ENCODE assay signal across 20 cellular contexts in genomic region chr1:60981357-60981756, GRCh38.
A peak's percentile ranks its signal among the peaks of the same experiment; 100 is the strongest.
DNase-seq lines count a peak whose midpoint lies in the region; ATAC-seq, FAIRE-seq and TF ChIP-seq lines count a peak whose summit lies in the region.
"Had no signal": no experiment of that assay in that cellular context is flagged by ENCODE, and none has a peak within 500 bp of the region (broad histone marks: within the 10 kb centered on the region; RNA-seq: fewer than 3 reads in every experiment).

No MANE protein-coding gene starts in this region.

- ATAC-seq in HepG2 (no peak), left lobe of liver (peak; percentile 89), thoracic aorta (ENCODE audit: insufficient number of reproducible peaks, low FRiP score, low read depth) (no peak), GM18868 (IDR thresholded peaks at IDR 0.05; ENCODE audit: unreplicated experiment) (no peak)
- ATAC-seq: A549; CD8-positive, alpha-beta T cell had no signal

- POLR2A ChIA-PET in HepG2 (lab: Yijun Ruan, JAX) = no interaction called here

- H3K27me3 ChIP-seq in liver (ENCODE audit: control insufficient read depth in 4 of 4, insufficient read depth in 4 of 4, low read length in 3 of 4) (no peaks in the 10 kb centered on the region), HepG2 (ENCODE audit: control insufficient read depth in 1 of 2, insufficient read depth in 2 of 2, low read length in 2 of 2) (peaks cover 0 to 11% of the 10 kb centered on the region in 2 experiments; a peak in 3 of 5 replicates), thoracic aorta (replicated peaks; ENCODE audit: insufficient read depth) (no peaks in the 10 kb centered on the region)
- H3K27me3 ChIP-seq: BLaER1 treated with 17β-estradiol and CSF1 and Interleukin-3, amounts not matched to agents 10 nM and 100 nM had no signal

- BruUV-seq in HepG2 (replicated peaks; lab: Mats Ljungman, UMichigan) = no TSS peak

- in situ Hi-C loops in HepG2 (cut with HindIII; ENCODE audit: extremely low pct_ligation_motif_present, low pct_unique_long_range_greater_than_20kb) = no loop called here

- FAIRE-seq in HepG2 (lab: Jason Lieb, UNC) = no peak
- FAIRE-seq: A549, D721Med, G401.6, GM12891 had no signal

- intact Hi-C loops in HepG2 (cut with micrococcal nuclease; ENCODE audit: unreplicated experiment) = loop anchor here (2.0 kb wide), 1 partner anchor 471 kb away; no protein-coding TSS in a partner anchor

- CTCF ChIA-PET in HepG2 (lab: Yijun Ruan, JAX; ENCODE audit: low intra/inter-chr PET ratio, low total read pairs) = no interaction called here

- H3K36me3 ChIP-seq in liver (ENCODE audit: control insufficient read depth in 4 of 4, insufficient read depth in 3 of 4, low read depth in 1 of 4, low read length in 3 of 4) (no peaks in the 10 kb centered on the region), HepG2 (replicated peaks in 1 of 2; ENCODE audit: control insufficient read depth in 1 of 2, insufficient read depth in 2 of 2, low read length in 2 of 2) (no peaks in the 10 kb centered on the region), thoracic aorta (no peaks in the 10 kb centered on the region)
- H3K36me3 ChIP-seq: BLaER1 treated with 17β-estradiol and CSF1 and Interleukin-3, amounts not matched to agents 10 nM and 100 nM had no signal

- DNase-seq in HepG2 (ENCODE audit: low spot score) (no peak), left lobe of liver (ENCODE audit: low spot score) (no peak), thoracic aorta (ENCODE audit: low spot score) (no peak), globus pallidus (ENCODE audit: low spot score) (no peak)
- DNase-seq: AML-193; Caco-2; Calu3; CD4-positive, alpha-beta T cell; CD8-positive, alpha-beta T cell; DMS79 treated with DMSO at 0.1 percent for 48 hours; GF-D8 had no signal

- H3K4me3 ChIP-seq in liver (ENCODE audit: low read depth in 1 of 3, low read length in 3 of 3) (no peak overlapping the region), HepG2 (replicated peaks in 1 of 3; ENCODE audit: insufficient read depth in 1 of 3, low read depth in 2 of 3, low read length in 3 of 3) (no peak overlapping the region), thoracic aorta (no peak overlapping the region)
- H3K4me3 ChIP-seq: A549; BLaER1 treated with 17β-estradiol and CSF1 and Interleukin-3, amounts not matched to agents 10 nM and 100 nM had no signal

- no peaks in the 10 kb centered on the region for H3K79me2 ChIP-seq in HepG2 (ENCODE audit: insufficient read depth, low read length)

- TF ChIP-seq POLR2A in HepG2 (IDR thresholded peaks at IDR 0.05; ENCODE audit: insufficient read depth in 1 of 2, low read depth in 2 of 2, low read length in 2 of 2) = no peak

- no peaks in the 10 kb centered on the region for H4K20me1 ChIP-seq in HepG2 (ENCODE audit: insufficient read depth, low read length)
- H4K20me1 ChIP-seq: BLaER1 treated with 17β-estradiol and CSF1 and Interleukin-3, amounts not matched to agents 10 nM and 100 nM had no signal

- H3K4me1 ChIP-seq in liver (ENCODE audit: control insufficient read depth in 4 of 4, insufficient read depth in 4 of 4, low read length in 3 of 4) = peaks cover 0 to 3% (median 0%) of the 10 kb centered on the region in 4 donors
- no peaks in the 10 kb centered on the region for H3K4me1 ChIP-seq in HepG2 (ENCODE audit: insufficient read depth, low read length)
- peaks cover 29 to 78% of the 10 kb centered on the region in 2 donors for H3K4me1 ChIP-seq in thoracic aorta (ENCODE audit: control insufficient read depth in 1 of 2, low read depth in 2 of 2)
- H3K4me1 ChIP-seq: A549; BLaER1 treated with 17β-estradiol and CSF1 and Interleukin-3, amounts not matched to agents 10 nM and 100 nM; Caco-2 had no signal

- H3K9ac ChIP-seq in liver (ENCODE audit: low read depth in 1 of 2, low read length in 2 of 2) (no peak overlapping the region), HepG2 (ENCODE audit: insufficient read depth, low read depth, low read length) (no peak overlapping the region)
- H3K9ac ChIP-seq: BLaER1 treated with 17β-estradiol and CSF1 and Interleukin-3, amounts not matched to agents 10 nM and 100 nM had no signal

- WGBS in liver = 69% methylated on average over 1 of the region's 1 CpG
- WGBS in HepG2 (ENCODE audit: low lambda C conversion rate) = 88% methylated on average over 1 of the region's 1 CpG

- TF ChIP-seq RAD21 in liver (IDR thresholded peaks at IDR 0.05) = no peak
- no peak for TF ChIP-seq RAD21 in HepG2 (CRISPR knock-in tag; IDR thresholded peaks at IDR 0.05)

- TF ChIP-seq EP300 in HepG2 (IDR thresholded peaks at IDR 0.05; ENCODE audit: low read depth in 2 of 2, low read length in 2 of 2) (no peak), HepG2 (CRISPR knock-in tag; IDR thresholded peaks at IDR 0.05; ENCODE audit: borderline replicate concordance) (no peak)

- no peak overlapping the region for H3K4me2 ChIP-seq in HepG2 (ENCODE audit: low read depth, low read length)
- H3K4me2 ChIP-seq: A549; BLaER1 treated with 17β-estradiol and CSF1 and Interleukin-3, amounts not matched to agents 10 nM and 100 nM had no signal

- no peak for TF ChIP-seq CTCF in liver (IDR thresholded peaks at IDR 0.05; ENCODE audit: low read depth, low read length, missing input control)
- TF ChIP-seq CTCF in HepG2 (CRISPR knock-in tag; IDR thresholded peaks at IDR 0.05) = no peak
- no peak for TF ChIP-seq CTCF in thoracic aorta (IDR thresholded peaks at IDR 0.05)

- H3K9me3 ChIP-seq in liver (ENCODE audit: control insufficient read depth in 4 of 4, low read length in 3 of 4) = no peaks in the 10 kb centered on the region
- no peaks in the 10 kb centered on the region for H3K9me3 ChIP-seq in HepG2 (ENCODE audit: low read length)
- no peaks in the 10 kb centered on the region for H3K9me3 ChIP-seq in thoracic aorta
- H3K9me3 ChIP-seq: A549; BLaER1 treated with 17β-estradiol and CSF1 and Interleukin-3, amounts not matched to agents 10 nM and 100 nM; Caco-2 had no signal

- no peak overlapping the region for H2AFZ ChIP-seq in HepG2 (ENCODE audit: low read length)

- H3K27ac ChIP-seq in liver (ENCODE audit: low read depth in 1 of 2, low read length in 2 of 2) = no peak overlapping the region
- H3K27ac ChIP-seq in HepG2 (ENCODE audit: extremely low read length, insufficient read depth, low read length) = no peak overlapping the region
- peak overlapping the region; percentile 88 to 94 for H3K27ac ChIP-seq in thoracic aorta
- H3K27ac ChIP-seq: 22Rv1; A549; BLaER1 treated with 17β-estradiol and CSF1 and Interleukin-3, amounts not matched to agents 10 nM and 100 nM; C4-2B had no signal

TF ChIP-seq in liver, 16 proteins besides CTCF, POLR2A, EP300 and RAD21:
- TF ChIP-seq JUND (IDR thresholded peaks at IDR 0.05) (no peak), HNF4A (conservative IDR thresholded peaks at IDR 0.05) (peak in 1 of 2 donors; percentile 25), RXRA (IDR thresholded peaks at IDR 0.05) (peak; percentile 22 to 32)
- TF ChIP-seq, protein P1, sequence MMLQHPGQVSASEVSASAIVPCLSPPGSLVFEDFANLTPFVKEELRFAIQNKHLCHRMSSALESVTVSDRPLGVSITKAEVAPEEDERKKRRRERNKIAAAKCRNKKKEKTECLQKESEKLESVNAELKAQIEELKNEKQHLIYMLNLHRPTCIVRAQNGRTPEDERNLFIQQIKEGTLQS (IDR thresholded peaks at IDR 0.05) = no peak

TF ChIP-seq in HepG2, 621 proteins besides CTCF, POLR2A, EP300 and RAD21 (continues in another document):
- TF ChIP-seq MED13 (CRISPR knock-in tag; IDR thresholded peaks at IDR 0.05) (no peak), ELK4 (CRISPR knock-in tag; IDR thresholded peaks at IDR 0.05; ENCODE audit: borderline replicate concordance) (no peak), ZNF784 (CRISPR knock-in tag; IDR thresholded peaks at IDR 0.05; ENCODE audit: borderline replicate concordance) (no peak), PRMT3 (CRISPR knock-in tag; IDR thresholded peaks at IDR 0.05; ENCODE audit: borderline replicate concordance, low read depth) (no peak), CREBL2 (CRISPR knock-in tag; IDR thresholded peaks at IDR 0.05; ENCODE audit: borderline replicate concordance) (no peak)

Comparison
In these comparisons a context has a peak if more than half of its experiments do, and no peak if none do; other contexts are left out.
1. H3K27ac ChIP-seq: peak in thoracic aorta (2 of 2); none in liver (0 of 2) and HepG2 (single experiment).